Comparison of ENCODE assay signal across 14 cellular contexts in the genomic region with DNA sequence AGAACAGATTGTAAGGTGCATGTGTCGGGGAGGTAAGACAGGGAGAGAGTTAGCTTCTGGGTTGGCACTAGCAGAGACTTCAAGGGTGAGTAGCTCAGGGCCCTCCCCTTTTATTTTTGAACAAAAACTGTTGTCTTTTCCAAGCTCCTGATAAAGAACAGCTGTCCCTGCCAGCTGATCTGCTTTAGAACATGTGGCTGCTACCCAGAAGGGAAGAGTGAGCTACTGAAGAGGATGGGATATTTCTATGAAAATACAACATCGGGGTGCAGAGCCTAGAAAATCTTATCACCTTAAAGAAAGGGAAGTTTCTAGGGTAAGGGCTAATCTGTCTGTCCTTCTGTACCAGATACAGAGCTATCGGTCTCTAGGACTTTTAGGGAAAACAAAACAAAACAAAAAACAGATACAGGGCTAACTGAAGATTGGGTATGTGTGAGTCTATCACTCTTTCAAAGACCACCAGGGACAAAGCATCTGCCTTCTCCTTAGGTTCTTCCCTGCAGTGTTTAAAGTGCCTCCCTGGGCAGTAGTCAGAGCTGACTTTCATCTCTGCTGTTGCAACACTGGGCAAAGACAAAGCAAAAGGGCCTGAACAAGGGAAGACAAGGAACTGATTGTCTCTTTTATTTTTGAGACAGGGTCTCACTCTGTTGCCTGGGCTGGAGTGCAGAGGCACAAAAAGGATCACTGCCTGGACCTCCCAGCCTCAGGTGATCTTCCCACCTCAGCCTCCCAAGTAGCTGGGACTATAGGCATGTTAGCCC. TPM values are rescaled to one million over a fixed set of nuclear protein-coding genes. Genes with fewer than 3 reads are reported as not detected.
DNase-seq lines count a peak whose midpoint lies in the region; ATAC-seq and TF ChIP-seq lines count a peak whose summit lies in the region.
"Had no signal": no experiment of that assay in that cellular context is flagged by ENCODE, and none has a peak within 500 bp of the region (broad histone marks: within the 10 kb centered on the region; RNA-seq: fewer than 3 reads in every experiment).

No MANE protein-coding gene starts in this region.

- H3K9me3 Mint-ChIP-seq in CD8-positive, alpha-beta memory T cell: no peaks in the 10 kb centered on the region
- H3K9me3 Mint-ChIP-seq in activated naive CD8-positive, alpha-beta T cell treated with anti-CD3 and anti-CD28 coated beads, Interleukin-2, amount 50 U/mL, for 24 hours: no peaks in the 10 kb centered on the region
- H3K9me3 Mint-ChIP-seq: activated CD4-positive, alpha-beta memory T cell treated with anti-CD3 and anti-CD28 coated beads for 36 hours; IgD-negative memory B cell had no signal

- TF ChIP-seq CTCF in right atrium auricular region (IDR thresholded peaks at IDR 0.05) (no peak), smooth muscle cell (IDR thresholded peaks at IDR 0.05; ENCODE audit: borderline replicate concordance, insufficient read depth, poor library complexity, severe bottlenecking) (no peak)

- H3K79me2 ChIP-seq in smooth muscle cell (ENCODE audit: low read depth): no peaks in the 10 kb centered on the region

- H3K27ac Mint-ChIP-seq in CD8-positive, alpha-beta memory T cell: peak overlapping the region in 5 of 8 donors; percentile 4 to 64 (median 49)
- peak overlapping the region; percentile 14 for H3K27ac Mint-ChIP-seq in activated naive CD8-positive, alpha-beta T cell treated with anti-CD3 and anti-CD28 coated beads, Interleukin-2, amount 50 U/mL, for 24 hours
- H3K27ac Mint-ChIP-seq: activated CD4-positive, alpha-beta memory T cell treated with anti-CD3 and anti-CD28 coated beads for 36 hours had no signal

- peaks cover 46% of the 10 kb centered on the region for H3F3A ChIP-seq in smooth muscle cell (ENCODE audit: low read depth)

- peaks cover 0 to 80% (median 10%) of the 10 kb centered on the region in 3 donors for H3K36me3 Mint-ChIP-seq in CD8-positive, alpha-beta memory T cell
- H3K36me3 Mint-ChIP-seq in activated naive CD8-positive, alpha-beta T cell treated with anti-CD3 and anti-CD28 coated beads, Interleukin-2, amount 50 U/mL, for 24 hours (ENCODE audit: low read depth): peaks cover 27% of the 10 kb centered on the region

- H4K20me1 ChIP-seq in smooth muscle cell (ENCODE audit: low read depth): peaks cover 64% of the 10 kb centered on the region

- H3K27me3 ChIP-seq in CD8-positive, alpha-beta memory T cell (ENCODE audit: insufficient read depth, low read length, poor library complexity, severe bottlenecking): no peaks in the 10 kb centered on the region
- H3K27me3 ChIP-seq in right atrium auricular region (no peaks in the 10 kb centered on the region), smooth muscle cell (ENCODE audit: low read depth) (no peaks in the 10 kb centered on the region)
- H3K27me3 ChIP-seq: foreskin keratinocyte had no signal

- CTCF ChIA-PET in CD8-positive, alpha-beta memory T cell (lab: Charles Lee): interaction anchor here (0.8 to 6.7 kb wide), 11 partner anchors 9 to 216 kb away, joined by 3 to 33 read pairs (median 6); partner anchors contain the start of genes PHF12 and TLCD1

- no peak for DNase-seq in CD8-positive, alpha-beta memory T cell
- DNase-seq in activated naive CD8-positive, alpha-beta T cell treated with anti-CD3 and anti-CD28 coated beads, Interleukin-2, amount 50 U/mL, for 24 hours: no peak
- DNase-seq in right atrium auricular region (ENCODE audit: low spot score) (no peak), smooth muscle cell (lab: John Stamatoyannopoulos, UW; ENCODE audit: unreplicated experiment) (no peak), SK-N-DZ (ENCODE audit: low spot score) (no peak), RKO (ENCODE audit: low spot score) (no peak)
- DNase-seq: activated CD4-positive, alpha-beta memory T cell treated with anti-CD3 and anti-CD28 coated beads for 36 hours; Calu3; foreskin keratinocyte; NCI-H2171 treated with DMSO at 0.1 percent for 48 hours; stimulated activated naive CD4-positive, alpha-beta T cell had no signal

- ATAC-seq in activated naive CD8-positive, alpha-beta T cell treated with anti-CD3 and anti-CD28 coated beads, Interleukin-2, amount 50 U/mL, for 24 hours: no peak
- ATAC-seq in HG02938 (IDR thresholded peaks at IDR 0.05; ENCODE audit: unreplicated experiment) (no peak), GM19328 (IDR thresholded peaks at IDR 0.05; ENCODE audit: unreplicated experiment) (no peak)
- ATAC-seq: foreskin keratinocyte had no signal

- H3K9me3 ChIP-seq in CD8-positive, alpha-beta memory T cell (ENCODE audit: low read length): no peaks in the 10 kb centered on the region
- no peaks in the 10 kb centered on the region for H3K9me3 ChIP-seq in right atrium auricular region
- no peaks in the 10 kb centered on the region for H3K9me3 ChIP-seq in smooth muscle cell (replicated peaks; ENCODE audit: low read depth)

- WGBS in smooth muscle cell (ENCODE audit: low lambda C conversion rate): 90% methylated on average over 3 of the region's 3 CpGs

- H3K4me1 ChIP-seq in CD8-positive, alpha-beta memory T cell (ENCODE audit: insufficient read depth, low read length): peaks cover 7% of the 10 kb centered on the region
- H3K4me1 ChIP-seq in right atrium auricular region: peaks cover 0 to 35% of the 10 kb centered on the region in 2 donors
- H3K4me1 ChIP-seq in smooth muscle cell (ENCODE audit: low read depth): peaks cover 3% of the 10 kb centered on the region

- H3K27ac ChIP-seq in CD8-positive, alpha-beta memory T cell (ENCODE audit: low read depth, low read length): no peak overlapping the region
- H3K27ac ChIP-seq in right atrium auricular region (peak overlapping the region; percentile 61 to 66), smooth muscle cell (ENCODE audit: low read depth) (peak overlapping the region; percentile 58)
- H3K27ac ChIP-seq: foreskin keratinocyte had no signal

- no peak overlapping the region for H3K4me3 ChIP-seq in CD8-positive, alpha-beta memory T cell (ENCODE audit: low read length)
- no peak overlapping the region for H3K4me3 ChIP-seq in right atrium auricular region
- H3K4me3 ChIP-seq in smooth muscle cell: no peak overlapping the region

- H3K4me1 Mint-ChIP-seq in CD8-positive, alpha-beta memory T cell: peaks cover 6 to 11% (median 10%) of the 10 kb centered on the region in 3 donors
- H3K4me1 Mint-ChIP-seq in activated naive CD8-positive, alpha-beta T cell treated with anti-CD3 and anti-CD28 coated beads, Interleukin-2, amount 50 U/mL, for 24 hours: no peaks in the 10 kb centered on the region

- POLR2A ChIA-PET in CD8-positive, alpha-beta memory T cell (lab: Charles Lee): interaction anchor here (1.1 kb wide), 1 partner anchor 181 kb away, joined by 3 read pairs; the partner anchor contains the start of gene TLCD1

- H3K4me3 Mint-ChIP-seq in CD8-positive, alpha-beta memory T cell: no peak overlapping the region
- no peak overlapping the region for H3K4me3 Mint-ChIP-seq in activated naive CD8-positive, alpha-beta T cell treated with anti-CD3 and anti-CD28 coated beads, Interleukin-2, amount 50 U/mL, for 24 hours
- H3K4me3 Mint-ChIP-seq: activated CD4-positive, alpha-beta memory T cell treated with anti-CD3 and anti-CD28 coated beads for 36 hours had no signal

- peaks cover 58% of the 10 kb centered on the region for H3K36me3 ChIP-seq in CD8-positive, alpha-beta memory T cell (ENCODE audit: insufficient read depth, low read length)
- H3K36me3 ChIP-seq in right atrium auricular region: peaks cover 68% of the 10 kb centered on the region
- H3K36me3 ChIP-seq in smooth muscle cell (ENCODE audit: low read depth): no peaks in the 10 kb centered on the region

- no peak overlapping the region for H3K9ac ChIP-seq in smooth muscle cell (ENCODE audit: low read depth)

- no peaks in the 10 kb centered on the region for H3K27me3 Mint-ChIP-seq in CD8-positive, alpha-beta memory T cell
- no peaks in the 10 kb centered on the region for H3K27me3 Mint-ChIP-seq in activated naive CD8-positive, alpha-beta T cell treated with anti-CD3 and anti-CD28 coated beads, Interleukin-2, amount 50 U/mL, for 24 hours
- H3K27me3 Mint-ChIP-seq: activated CD4-positive, alpha-beta memory T cell treated with anti-CD3 and anti-CD28 coated beads for 36 hours; IgD-negative memory B cell had no signal

- H3K4me2 ChIP-seq in smooth muscle cell: no peak overlapping the region

- no peak overlapping the region for H2AFZ ChIP-seq in smooth muscle cell (ENCODE audit: low read depth)

RNA-seq across cellular contexts. Expression of gene DHRS13, which starts 5.0 kb away (rescaled TPM):
- 10 to 100 TPM; 32.6 to 34.7 TPM for total RNA-seq in CD8-positive, alpha-beta memory T cell
- 26.5 TPM for polyA plus RNA-seq in CD8-positive, alpha-beta memory T cell
- total RNA-seq in right atrium auricular region (1 to 10 TPM; 2.5 to 3.9 TPM), smooth muscle cell (6.0 and 8.2 TPM in 2 replicates)
- 10.1 and 10.5 TPM in 2 replicates for polyA plus RNA-seq in smooth muscle cell
- 81.8 and 86.0 TPM in 2 replicates for polyA plus RNA-seq in SK-N-DZ (2014; cell fraction: cytosol; rRNA removed)
- 57.3 and 58.1 TPM in 2 replicates for polyA plus RNA-seq in SK-N-DZ (2014; cell fraction: nucleus; rRNA removed)

RNA-seq across cellular contexts. Expression of gene FLOT2, which starts 10.4 kb away (rescaled TPM):
- total RNA-seq in CD8-positive, alpha-beta memory T cell: 100 to 1,000 TPM; 113 to 115 TPM
- polyA plus RNA-seq in CD8-positive, alpha-beta memory T cell: 268 TPM
- 10 to 100 TPM; 52.8 to 57.7 TPM for total RNA-seq in right atrium auricular region
- total RNA-seq in smooth muscle cell: 18.1 and 20.1 TPM in 2 replicates
- 40.1 and 58.3 TPM in 2 replicates for polyA plus RNA-seq in smooth muscle cell
- 67.0 and 68.9 TPM in 2 replicates for polyA plus RNA-seq in SK-N-DZ (2014; cell fraction: cytosol; rRNA removed)
- polyA plus RNA-seq in SK-N-DZ (2014; cell fraction: nucleus; rRNA removed): 61.8 and 62.1 TPM in 2 replicates

RNA-seq across cellular contexts. Expression of gene PHF12, which starts 43.4 kb away (rescaled TPM):
- total RNA-seq in CD8-positive, alpha-beta memory T cell: 10 to 100 TPM; 58.1 to 62.1 TPM
- polyA plus RNA-seq in CD8-positive, alpha-beta memory T cell: 11.6 TPM
- total RNA-seq in right atrium auricular region (10 to 100 TPM; 19.6 to 35.7 TPM), smooth muscle cell (17.8 and 18.9 TPM in 2 replicates)
- 12.2 and 14.0 TPM in 2 replicates for polyA plus RNA-seq in smooth muscle cell
- 21.4 and 23.6 TPM in 2 replicates for polyA plus RNA-seq in SK-N-DZ (2014; cell fraction: cytosol; rRNA removed)
- 42.2 and 65.7 TPM in 2 replicates for polyA plus RNA-seq in SK-N-DZ (2014; cell fraction: nucleus; rRNA removed)

RNA-seq across cellular contexts. Expression of gene ERAL1, which starts 53.1 kb away (rescaled TPM):
- 10 to 100 TPM; 84.1 to 86.2 TPM for total RNA-seq in CD8-positive, alpha-beta memory T cell
- 44.7 TPM for polyA plus RNA-seq in CD8-positive, alpha-beta memory T cell
- 10 to 100 TPM; 32.0 to 51.4 TPM for total RNA-seq in right atrium auricular region
- 30.0 and 37.6 TPM in 2 replicates for total RNA-seq in smooth muscle cell
- 58.9 and 59.3 TPM in 2 replicates for polyA plus RNA-seq in smooth muscle cell
- polyA plus RNA-seq in SK-N-DZ (2014; cell fraction: cytosol; rRNA removed): 65.6 and 92.8 TPM in 2 replicates
- 75.0 and 114 TPM in 2 replicates for polyA plus RNA-seq in SK-N-DZ (2014; cell fraction: nucleus; rRNA removed)
